In the genomic region with DNA sequence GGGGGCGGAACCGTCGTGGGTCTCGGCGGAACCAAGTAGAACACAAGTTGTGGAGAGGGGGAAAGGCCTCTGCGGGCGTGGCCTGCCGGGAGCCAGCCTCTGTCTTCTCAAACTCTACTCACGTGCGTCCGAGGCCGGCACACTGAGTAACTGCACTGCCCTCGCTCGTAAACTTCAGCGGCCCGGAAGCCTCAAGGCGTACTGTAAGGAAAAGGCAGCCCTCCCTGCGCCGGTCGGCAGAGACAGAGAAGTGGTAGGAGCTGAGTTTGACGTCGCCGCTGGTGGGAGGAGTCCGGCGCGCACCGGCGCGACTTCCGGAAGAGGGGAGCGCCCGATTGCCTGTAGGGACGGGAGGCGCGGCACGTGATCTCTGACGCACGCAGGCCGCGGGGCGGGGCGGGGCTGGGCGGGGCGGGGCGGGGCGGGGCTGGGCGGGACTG, we compare ENCODE assay signal across 8 cellular contexts. TPM values are rescaled to one million over a fixed set of nuclear protein-coding genes. Genes with fewer than 3 reads are reported as not detected.
DNase-seq lines count a peak whose midpoint lies in the region; ATAC-seq and TF ChIP-seq lines count a peak whose summit lies in the region.

FBXO33 (minus strand) TSS at position 255 of the 440 bp plus-strand sequence. CDS start 271 bp downstream, outside the sequence.

- peak within 1 kb of the TSS; percentile 100 for H3K27ac Mint-ChIP-seq in T-cell

- no peaks in the 10 kb centered on the region for H3K27me3 Mint-ChIP-seq in T-cell

- peaks cover 3% of the 10 kb centered on the region for H3K36me3 Mint-ChIP-seq in T-cell

- intact Hi-C loops in heart left ventricle (cut with DNase I) = loop anchor here in 7 of 10 donors (1.0 to 10.0 kb wide), 10 partner anchors 157 to 330 kb away; partner anchors contain the start of genes TRAPPC6B (in 5 of the 7), PNN (in 4 of the 7) and SEC23A (in 2 of the 7)
- intact Hi-C loops in transverse colon (cut with DNase I; ENCODE audit: low total_unique reads) = no loop called here

- ATAC-seq in HG02852 (IDR thresholded peaks at IDR 0.05; ENCODE audit: unreplicated experiment) (peak; percentile 77), T-cell (replicated peaks in 1 of 4) (peak; percentile 85 to 87 (median 86)), heart left ventricle (peak; percentile 92 to 96 (median 95))

- 0% methylated on average over 32 to 47 of the region's 47 CpGs for WGBS in adipose tissue, 3 donors
- 1 to 2% (median 1%) methylated on average over 13 to 47 of the region's 47 CpGs for WGBS in heart left ventricle, 4 donors
- WGBS in transverse colon (ENCODE audit: low coverage in 1 of 2), 2 donors = 0% methylated on average over 30 of the region's 47 CpGs; no CpG with 5 or more reads in 1 of the 2 donors

- in situ Hi-C loops in transverse colon (cut with MboI; ENCODE audit: low pct_ligation_motif_present in 1 of 4, low pct_unique_long_range_greater_than_20kb in 1 of 4, low sequenced_read_pairs in 3 of 4) = loop anchor here in 1 of 4 donors (10.0 kb wide), 1 partner anchor 257 kb away; the partner anchor contains the start of genes PNN and TRAPPC6B

- TF ChIP-seq CTCF in GM12875 (IDR thresholded peaks at IDR 0.05; ENCODE audit: borderline replicate concordance, insufficient read depth, low read depth, low read length) (no peak), heart left ventricle (IDR thresholded peaks at IDR 0.05) (no peak), transverse colon (IDR thresholded peaks at IDR 0.05) (no peak)

- H3K9me3 ChIP-seq in heart left ventricle (no peaks in the 10 kb centered on the region), transverse colon (no peaks in the 10 kb centered on the region)

- H3K4me1 ChIP-seq in heart left ventricle (peaks cover 0 to 44% (median 32%) of the 10 kb centered on the region in 12 donors), transverse colon (peaks cover 15 to 42% (median 22%) of the 10 kb centered on the region in 4 donors)

- peak within 1 kb of the TSS; percentile 100 for H3K27ac ChIP-seq in adipose tissue (ENCODE audit: low read depth, low read length)
- H3K27ac ChIP-seq in heart left ventricle = peak within 1 kb of the TSS; percentile 92 to 100 (median 99)
- peak within 1 kb of the TSS; percentile 96 to 97 (median 97) for H3K27ac ChIP-seq in transverse colon

- no peaks in the 10 kb centered on the region for H3K9me3 Mint-ChIP-seq in T-cell

- peak within 1 kb of the TSS; percentile 67 for H3K4me3 ChIP-seq in GM12875 (ENCODE audit: low read depth, low read length)
- peak within 1 kb of the TSS; percentile 71 to 97 (median 92) for H3K4me3 ChIP-seq in heart left ventricle
- H3K4me3 ChIP-seq in transverse colon = peak within 1 kb of the TSS; percentile 69 to 95 (median 82)

- TF ChIP-seq POLR2A in heart left ventricle (IDR thresholded peaks at IDR 0.05) (peak in 1 of 2 donors; percentile 30), transverse colon (IDR thresholded peaks at IDR 0.05) (no peak)

- H3K36me3 ChIP-seq in heart left ventricle (no peaks in the 10 kb centered on the region), transverse colon (no peaks in the 10 kb centered on the region)

- DNase-seq in NCI-H1436 treated with DMSO at 0.1 percent for 48 hours (lab: John Stamatoyannopoulos, UW) (peak; percentile 90), T-cell (peak; percentile 91 to 98 (median 96)), heart left ventricle (peak; percentile 97 to 99 (median 97)), pons (ENCODE audit: low spot score) (peak; percentile 96), transverse colon (peak; percentile 98)

- POLR2A ChIA-PET in T-cell (lab: Charles Lee) = interaction anchor here (0.6 to 2.0 kb wide), 8 partner anchors 9 to 1355 kb away, joined by 3 to 11 read pairs (median 4); partner anchors contain the start of genes TRAPPC6B (in 2 of the 2), GEMIN2 (in 1 of the 2) and PNN (in 1 of the 2)

- CTCF ChIA-PET in T-cell (lab: Charles Lee) = interaction anchor here in 1 of 2 donors (0.7 kb wide), 1 partner anchor 318 kb away, joined by 3 read pairs; the partner anchor contains the start of gene GEMIN2

- peaks cover 44 to 47% (median 45%) of the 10 kb centered on the region in 3 donors for H3K4me1 Mint-ChIP-seq in T-cell

- no peak for TF ChIP-seq EP300 in transverse colon (IDR thresholded peaks at IDR 0.05; ENCODE audit: low read depth)

- no peaks in the 10 kb centered on the region for H3K27me3 ChIP-seq in heart left ventricle
- H3K27me3 ChIP-seq in transverse colon = no peaks in the 10 kb centered on the region

- H3K4me3 Mint-ChIP-seq in T-cell = peak within 1 kb of the TSS; percentile 98 to 100 (median 99)

RNA-seq across cellular contexts. Expression of gene FBXO33, which starts in this region (rescaled TPM):
- 10 to 100 TPM; 22.5 to 64.0 (median 28.4) TPM for total RNA-seq in T-cell
- polyA plus RNA-seq in adipose tissue = 1 to 10 TPM; 2.8 to 7.0 (median 6.1) TPM
- total RNA-seq in heart left ventricle = 1 to 10 TPM; 3.8 to 8.4 (median 5.8) TPM
- polyA plus RNA-seq in heart left ventricle = 1 to 10 TPM; 2.5 to 6.6 TPM
- total RNA-seq in transverse colon = 10 to 100 TPM in 1 of 4 donors, 1 to 10 TPM in 3; 4.5 to 12.1 (median 9.7) TPM

Comparison
In these comparisons a context has a peak if more than half of its experiments do, and no peak if none do; other contexts are left out.
1. Peak in every context shown above with its lines: DNase-seq, ATAC-seq, H3K4me3 ChIP-seq and H3K27ac ChIP-seq.